Comparison of ENCODE assay signal across 8 cellular contexts in genomic region chr20:10558635-10559187, GRCh38.
DNase-seq lines count a peak whose midpoint lies in the region; ATAC-seq and TF ChIP-seq lines count a peak whose summit lies in the region.

No MANE protein-coding gene starts in this region.

- H3K36me3 ChIP-seq in CD4-positive, alpha-beta memory T cell (ENCODE audit: insufficient read depth, low read length), result no peaks in the 10 kb centered on the region
- H3K36me3 ChIP-seq in HUES48 (ENCODE audit: control insufficient read depth, insufficient read depth, low read length) (no peaks in the 10 kb centered on the region), HAP-1 (replicated peaks) (no peaks in the 10 kb centered on the region)

- no peak overlapping the region for H3K4me3 Mint-ChIP-seq in CD4-positive, alpha-beta memory T cell

- H3K4me1 ChIP-seq in CD4-positive, alpha-beta memory T cell (ENCODE audit: insufficient read depth, low read length), result peaks cover 5% of the 10 kb centered on the region
- peaks cover 27% of the 10 kb centered on the region for H3K4me1 ChIP-seq in HUES48 (ENCODE audit: control insufficient read depth, insufficient read depth, low read length)
- H3K4me1 ChIP-seq in HAP-1, result peaks cover 12% of the 10 kb centered on the region

- H3K9me3 Mint-ChIP-seq in CD4-positive, alpha-beta memory T cell, result no peaks in the 10 kb centered on the region

- ATAC-seq in GM21381 (IDR thresholded peaks at IDR 0.05; ENCODE audit: unreplicated experiment), result peak; percentile 89

- POLR2A ChIA-PET in CD4-positive, alpha-beta memory T cell (lab: Charles Lee; ENCODE audit: partially characterized antibody), result interaction anchor here (0.6 kb wide), 1 partner anchor 11 kb away, joined by 3 read pairs; no protein-coding TSS in a partner anchor

- intact Hi-C loops in CD4-positive, alpha-beta memory T cell (cut with micrococcal nuclease), result no loop called here

- H3K9ac ChIP-seq in HUES48 (ENCODE audit: low read depth, low read length), result no peak overlapping the region

- peak overlapping the region in 3 of 7 donors; percentile 17 to 53 (median 30) for H3K27ac Mint-ChIP-seq in CD4-positive, alpha-beta memory T cell

- H3K4me3 ChIP-seq in CD4-positive, alpha-beta memory T cell (ENCODE audit: low read length in 2 of 2), result no peak overlapping the region
- no peak overlapping the region for H3K4me3 ChIP-seq in HUES48 (ENCODE audit: low read depth, low read length)
- H3K4me3 ChIP-seq in choroid plexus epithelial cell (ENCODE audit: low read depth, low read length), result no peak overlapping the region
- no peak overlapping the region for H3K4me3 ChIP-seq in HAP-1

- peaks cover 2 to 12% (median 7%) of the 10 kb centered on the region in 4 donors for H3K4me1 Mint-ChIP-seq in CD4-positive, alpha-beta memory T cell

- DNase-seq in CD4-positive, alpha-beta memory T cell, result peak in 3 of 5 donors; percentile 3 to 36 (median 31)
- DNase-seq in choroid plexus epithelial cell (ENCODE audit: low read depth) (peak; percentile 97), NCI-H2107 treated with DMSO at 0.1 percent for 48 hours (lab: John Stamatoyannopoulos, UW; ENCODE audit: unreplicated experiment) (no peak), nucleus accumbens (lab: John Stamatoyannopoulos, UW) (no peak), HAP-1 (ENCODE audit: low spot score in 2 of 2) (no peak)
- peak; percentile 26 for DNase-seq in stimulated activated CD4-positive, alpha-beta T cell treated with anti-CD3 and anti-CD28 coated beads, Interleukin-4, amount 100 ng/mL, for 24 hours

- H3K27me3 ChIP-seq in CD4-positive, alpha-beta memory T cell (ENCODE audit: insufficient read depth, low read length), result no peaks in the 10 kb centered on the region
- no peaks in the 10 kb centered on the region for H3K27me3 ChIP-seq in HUES48 (ENCODE audit: control insufficient read depth, insufficient read depth, low read length)
- no peaks in the 10 kb centered on the region for H3K27me3 ChIP-seq in HAP-1 (ENCODE audit: low read depth)

- in situ Hi-C loops in HAP-1 (cut with MboI; ENCODE audit: low sequenced_read_pairs), result no loop called here

- no peaks in the 10 kb centered on the region for H3K9me3 ChIP-seq in CD4-positive, alpha-beta memory T cell (ENCODE audit: control insufficient read depth in 1 of 2, low read length in 2 of 2)
- H3K9me3 ChIP-seq in HUES48 (ENCODE audit: control insufficient read depth, insufficient read depth, low read length), result no peaks in the 10 kb centered on the region
- H3K9me3 ChIP-seq in HAP-1, result no peaks in the 10 kb centered on the region

- TF ChIP-seq CTCF in choroid plexus epithelial cell (conservative IDR thresholded peaks at IDR 0.05; ENCODE audit: low read depth, low read length), result peak; percentile 53

- H3K27me3 Mint-ChIP-seq in CD4-positive, alpha-beta memory T cell, result no peaks in the 10 kb centered on the region

- CTCF ChIA-PET in CD4-positive, alpha-beta memory T cell (lab: Charles Lee; ENCODE audit: partially characterized antibody), result interaction anchor here (1.0 kb wide), 1 partner anchor 11 kb away, joined by 3 read pairs; no protein-coding TSS in a partner anchor

- no peak overlapping the region for H3K27ac ChIP-seq in CD4-positive, alpha-beta memory T cell (ENCODE audit: low read depth, low read length)
- H3K27ac ChIP-seq in HUES48 (ENCODE audit: low read depth, low read length), result peak overlapping the region; percentile 34

- H3K36me3 Mint-ChIP-seq in CD4-positive, alpha-beta memory T cell, result peaks cover 25 to 39% of the 10 kb centered on the region in 2 donors

Comparison
In these comparisons a context has a peak if more than half of its experiments do, and no peak if none do; other contexts are left out.
1. DNase-seq: peak in CD4-positive, alpha-beta memory T cell (3 of 5), choroid plexus epithelial cell (single experiment) and stimulated activated CD4-positive, alpha-beta T cell treated with anti-CD3 and anti-CD28 coated beads, Interleukin-4, amount 100 ng/mL, for 24 hours (single experiment); none in NCI-H2107 treated with DMSO at 0.1 percent for 48 hours (single experiment), nucleus accumbens (0 of 56) and HAP-1 (0 of 2).